In the genomic region with DNA sequence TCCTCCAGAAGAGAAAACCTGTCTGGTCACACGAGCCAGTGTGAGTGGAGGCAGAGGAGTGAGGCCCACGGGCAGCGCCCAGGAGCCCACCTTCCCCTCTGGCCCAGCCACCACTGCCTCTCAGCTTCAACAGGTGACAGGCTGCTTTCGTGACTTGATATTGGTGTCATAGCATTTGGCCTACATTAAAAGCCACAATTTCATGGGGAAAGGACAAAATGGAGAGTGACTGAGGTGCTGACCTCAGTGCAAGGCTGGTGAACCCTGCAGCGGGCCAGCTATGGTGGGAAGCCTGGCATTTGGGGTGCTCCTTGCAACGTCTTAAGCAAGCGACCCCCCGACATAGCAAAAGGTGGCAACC, we compare ENCODE assay signal across 31 cellular contexts. TPM values are rescaled to one million over a fixed set of nuclear protein-coding genes. Genes with fewer than 3 reads are reported as not detected.
"Had no signal": no experiment of that assay in that cellular context is flagged by ENCODE, and none has a peak within 500 bp of the region (broad histone marks: within the 10 kb centered on the region; RNA-seq: fewer than 3 reads in every experiment).

No MANE protein-coding gene starts in this region.

- H3K9me3 ChIP-seq: adrenal gland, body of pancreas, esophagus muscularis mucosa, gastrocnemius medialis, heart left ventricle had no signal

- H3K27me3 ChIP-seq: adrenal gland, body of pancreas, esophagus muscularis mucosa, foreskin keratinocyte, gastrocnemius medialis, heart left ventricle had no signal

- H3K4me3 ChIP-seq: adrenal gland, body of pancreas, esophagus muscularis mucosa, gastrocnemius medialis, heart left ventricle had no signal

- DNase-seq: activated CD4-positive, alpha-beta memory T cell treated with anti-CD3 and anti-CD28 coated beads for 36 hours; activated CD4-positive, alpha-beta T cell treated with anti-CD3 and anti-CD28 coated beads for 36 hours; activated CD4-positive, alpha-beta T cell treated with anti-CD3 and anti-CD28 coated beads, Interleukin-2, amount 10 ng/mL, durations not matched to agents 24 days and 14 days; activated CD4-positive, CD25-positive, alpha-beta regulatory T cell; activated CD4-positive, CD25-positive, alpha-beta regulatory T cell treated with anti-CD3 and anti-CD28 coated beads, Interleukin-2, amount 50 U/mL, for 72 hours; activated CD8-positive, alpha-beta memory T cell treated with anti-CD3 and anti-CD28 coated beads, Interleukin-2, amount 10 ng/mL, durations not matched to agents 7 days and 5 days; activated CD8-positive, alpha-beta memory T cell treated with anti-CD3 and anti-CD28 coated beads, Interleukin-2, amount 50 U/mL, for 4 hours; activated CD8-positive, alpha-beta T cell treated with anti-CD3 and anti-CD28 coated beads, Interleukin-2, amount 10 ng/mL, durations not matched to agents 7 days and 5 days; activated effector memory CD4-positive, alpha-beta T cell treated with anti-CD3 and anti-CD28 coated beads, Interleukin-2, amount 50 U/mL, for 16 hours; activated naive CD4-positive, alpha-beta T cell treated with anti-CD3 and anti-CD28 coated beads for 36 hours; activated naive CD8-positive, alpha-beta T cell treated with anti-CD3 and anti-CD28 coated beads for 36 hours; activated naive CD8-positive, alpha-beta T cell treated with anti-CD3 and anti-CD28 coated beads, Interleukin-2, amount 50 U/mL, for 24 hours; activated T-cell treated with anti-CD3 and anti-CD28 coated beads, Interleukin-2, amount 50 U/mL, for 1 hour; activated T-cell treated with anti-CD3 and anti-CD28 coated beads, Interleukin-2, amount 50 U/mL, for 48 hours; adrenal gland; amygdala; body of pancreas; caudate nucleus; cortex of kidney; dermis blood vessel endothelial cell; effector CD4-positive, alpha-beta T cell; effector memory CD8-positive, alpha-beta T cell; erythroblast; foreskin keratinocyte; gastrocnemius medialis; glutamatergic neuron; heart left ventricle; T-helper 17 cell; T1000 had no signal

- H3K27ac ChIP-seq: adrenal gland, body of pancreas, esophagus muscularis mucosa, foreskin keratinocyte, gastrocnemius medialis, heart left ventricle had no signal

- ATAC-seq: activated CD4-positive, alpha-beta T cell treated with anti-CD3 and anti-CD28 coated beads for 36 hours; activated CD8-positive, alpha-beta memory T cell treated with anti-CD3 and anti-CD28 coated beads, Interleukin-2, amount 10 ng/mL, durations not matched to agents 7 days and 5 days; activated CD8-positive, alpha-beta T cell treated with anti-CD3 and anti-CD28 coated beads, Interleukin-2, amount 10 ng/mL, durations not matched to agents 7 days and 5 days; activated naive CD8-positive, alpha-beta T cell treated with anti-CD3 and anti-CD28 coated beads, Interleukin-2, amount 50 U/mL, for 24 hours; body of pancreas; effector memory CD8-positive, alpha-beta T cell; foreskin keratinocyte; gastrocnemius medialis; heart left ventricle; T-helper 17 cell had no signal

RNA-seq across cellular contexts. Expression of gene ECHDC3, which starts 21.3 kb away (rescaled TPM):
- total RNA-seq: activated T-helper 2 cell treated with anti-CD3 and anti-CD28 coated beads, Interferon-gamma antibody, Interleukin-2, Interleukin-4, amounts not matched to agents 10 μg/mL and 5 μg/mL and 100 μg/mL, durations not matched to agents 14 hours and 24 hours and 36 hours had no signal
